ENCODE assay signal across 15 cellular contexts in genomic region chr4:52173470-52174055, GRCh38.
A peak's percentile ranks its signal among the peaks of the same experiment; 100 is the strongest.
DNase-seq lines count a peak whose midpoint lies in the region; ATAC-seq and TF ChIP-seq lines count a peak whose summit lies in the region.
"Had no signal": no experiment of that assay in that cellular context is flagged by ENCODE, and none has a peak within 500 bp of the region (broad histone marks: within the 10 kb centered on the region; RNA-seq: fewer than 3 reads in every experiment).

No MANE protein-coding gene starts in this region.

- intact Hi-C loops in ascending aorta (cut with DNase I), result no loop called here
- intact Hi-C loops in right cardiac atrium (cut with DNase I), result no loop called here
- intact Hi-C loops in gastrocnemius medialis (cut with DNase I; ENCODE audit: low total_unique reads), result no loop called here

- no peak for TF ChIP-seq POLR2A in gastrocnemius medialis (IDR thresholded peaks at IDR 0.05)
- no peak for TF ChIP-seq POLR2A in suprapubic skin (IDR thresholded peaks at IDR 0.05)

- H3K36me3 ChIP-seq in ascending aorta (no peaks in the 10 kb centered on the region), gastrocnemius medialis (no peaks in the 10 kb centered on the region), suprapubic skin (no peaks in the 10 kb centered on the region)

- peaks cover 0 to 4% of the 10 kb centered on the region in 2 donors for H3K4me1 ChIP-seq in ascending aorta
- H3K4me1 ChIP-seq in right cardiac atrium (ENCODE audit: control insufficient read depth, insufficient read depth, low read length), result no peaks in the 10 kb centered on the region
- H3K4me1 ChIP-seq in gastrocnemius medialis, result peaks cover 0 to 5% of the 10 kb centered on the region in 2 donors
- peaks cover 10% of the 10 kb centered on the region for H3K4me1 ChIP-seq in suprapubic skin

- DNase-seq in GM03348 (ENCODE audit: low spot score) (peak; percentile 55), ascending aorta (ENCODE audit: low spot score in 2 of 2) (no peak), right cardiac atrium (peak; percentile 65 to 83 (median 81)), gastrocnemius medialis (peak; percentile 45 to 62), pons (ENCODE audit: low spot score) (no peak), suprapubic skin (ENCODE audit: low spot score in 2 of 2) (no peak), dedifferentiated amniotic fluid mesenchymal stem cell (ENCODE audit: extremely low spot score) (no peak)
- DNase-seq: activated naive CD4-positive, alpha-beta T cell treated with anti-CD3 and anti-CD28 coated beads, Interleukin-2, amount 50 U/mL, for 16 hours; NCI-H526; posterior cingulate gyrus; T-helper 1 cell had no signal

- no peak for TF ChIP-seq CTCF in ascending aorta (IDR thresholded peaks at IDR 0.05)
- TF ChIP-seq CTCF in gastrocnemius medialis (IDR thresholded peaks at IDR 0.05 in 4 of 5, conservative IDR thresholded peaks at IDR 0.05 in 1 of 5), result no peak
- no peak for TF ChIP-seq CTCF in suprapubic skin (IDR thresholded peaks at IDR 0.05)

- in situ Hi-C loops in gastrocnemius medialis (cut with MboI; ENCODE audit: low sequenced_read_pairs in 4 of 4), result no loop called here

- no peaks in the 10 kb centered on the region for H3K9me3 ChIP-seq in ascending aorta
- no peaks in the 10 kb centered on the region for H3K9me3 ChIP-seq in right cardiac atrium (ENCODE audit: control insufficient read depth, low read length)
- H3K9me3 ChIP-seq in gastrocnemius medialis, result no peaks in the 10 kb centered on the region
- H3K9me3 ChIP-seq in suprapubic skin, result no peaks in the 10 kb centered on the region

- H3K27ac ChIP-seq in ascending aorta (peak overlapping the region; percentile 10 to 21), right cardiac atrium (ENCODE audit: low read length) (no peak overlapping the region), gastrocnemius medialis (peak overlapping the region in 2 of 4 donors; percentile 18), suprapubic skin (no peak overlapping the region)
- H3K27ac ChIP-seq: KMS-11 had no signal

- H3K4me3 ChIP-seq in ascending aorta (no peak overlapping the region), right cardiac atrium (ENCODE audit: low read length) (no peak overlapping the region), gastrocnemius medialis (no peak overlapping the region), suprapubic skin (no peak overlapping the region)

- no peak for TF ChIP-seq EP300 in suprapubic skin (IDR thresholded peaks at IDR 0.05)

- ATAC-seq in right cardiac atrium (peak; percentile 93 to 96), gastrocnemius medialis (peak; percentile 62 to 65), HG03460 (IDR thresholded peaks at IDR 0.05; ENCODE audit: unreplicated experiment) (no peak)
- ATAC-seq: activated CD4-positive, CD25-positive, alpha-beta regulatory T cell treated with anti-CD3 and anti-CD28 coated beads, Interleukin-2, amount 50 U/mL, for 24 hours; Panc1 had no signal

- H3K27me3 ChIP-seq in ascending aorta (no peaks in the 10 kb centered on the region), right cardiac atrium (ENCODE audit: control insufficient read depth, insufficient read depth) (no peaks in the 10 kb centered on the region), gastrocnemius medialis (no peaks in the 10 kb centered on the region), suprapubic skin (no peaks in the 10 kb centered on the region)

- WGBS in right cardiac atrium, result 52% methylated on average over 2 of the region's 2 CpGs
- 64% methylated on average over 2 of the region's 2 CpGs for WGBS in suprapubic skin

Comparison
In these comparisons a context has a peak if more than half of its experiments do, and no peak if none do; other contexts are left out.
1. DNase-seq: peak in GM03348 (single experiment), right cardiac atrium (3 of 3) and gastrocnemius medialis (2 of 2); none in ascending aorta (0 of 2), pons (single experiment), suprapubic skin (0 of 2) and dedifferentiated amniotic fluid mesenchymal stem cell (single experiment).
2. H3K27ac ChIP-seq: peak in ascending aorta (2 of 2); none in right cardiac atrium (single experiment) and suprapubic skin (single experiment).